1 cellular context compared by ENCODE assay signal in the genomic region with DNA sequence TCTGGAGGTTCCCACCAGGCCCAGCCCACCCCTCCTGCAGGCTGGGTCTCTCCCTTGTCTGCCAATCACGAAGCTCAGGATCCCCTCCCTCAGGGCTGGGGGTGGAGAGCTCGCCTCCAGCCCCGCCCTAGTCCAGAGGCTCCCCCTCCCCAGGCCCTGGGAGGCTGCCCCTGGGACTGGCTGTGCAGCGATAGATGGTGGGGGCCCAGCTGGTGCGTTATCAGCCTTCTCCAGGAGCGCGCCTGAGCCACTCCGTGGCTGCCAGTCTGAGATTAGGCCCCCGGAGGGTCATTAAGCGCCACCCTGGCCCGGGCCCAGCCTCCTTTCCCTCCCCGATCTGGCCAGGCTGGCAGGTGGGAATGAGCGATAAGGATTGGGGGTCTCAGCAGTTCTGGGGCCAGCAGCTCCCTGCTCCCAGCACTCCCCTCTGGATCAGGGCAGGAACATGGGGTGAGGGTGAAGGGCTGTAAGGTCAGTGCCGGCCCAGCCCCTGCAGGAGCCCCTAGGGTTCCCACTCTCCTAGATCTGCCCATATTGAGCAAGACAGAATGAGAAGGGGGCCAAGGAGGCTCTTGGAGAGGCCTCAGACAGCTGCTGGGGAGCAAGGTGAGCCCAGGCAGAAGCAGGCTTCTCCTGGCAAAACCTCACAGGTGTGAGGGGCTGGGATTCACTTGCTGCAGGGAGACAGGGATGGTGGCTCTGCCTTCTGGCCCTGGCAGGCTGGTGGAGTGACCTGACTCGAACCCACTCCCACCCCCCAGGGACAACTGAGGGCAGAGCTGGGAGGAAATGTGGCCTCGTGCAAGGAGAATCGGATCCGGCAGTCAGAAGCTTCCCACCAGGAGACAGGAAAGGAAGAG.
TF ChIP-seq lines count a peak whose summit lies in the region.

No MANE protein-coding gene starts in this region.

TF ChIP-seq in K562, 482 proteins besides CTCF, POLR2A, EP300 and RAD21 (continued from another document and continues in another):
- TF ChIP-seq RNF219 (CRISPR knock-in tag; IDR thresholded peaks at IDR 0.05) (no peak), NONO (IDR thresholded peaks at IDR 0.05; ENCODE audit: low read depth in 2 of 2, low read length in 1 of 2) (peak in 1 of 2 experiments; percentile 98; a peak in 2 of 4 replicates), TCFL5 (CRISPR knock-in tag; conservative IDR thresholded peaks at IDR 0.05) (peak; percentile 84), TEAD4 (IDR thresholded peaks at IDR 0.05; ENCODE audit: low read length) (peak; percentile 100), TEAD4 (CRISPR knock-in tag; IDR thresholded peaks at IDR 0.05; ENCODE audit: borderline replicate concordance) (no peak), SRSF3 (IDR thresholded peaks at IDR 0.05; ENCODE audit: insufficient read depth, low read length) (no peak), RNF2 (IDR thresholded peaks at IDR 0.05) (peak; percentile 98), ZBTB1 (CRISPR knock-in tag; IDR thresholded peaks at IDR 0.05; ENCODE audit: borderline replicate concordance, low read depth) (no peak), DMBX1 (CRISPR knock-in tag; IDR thresholded peaks at IDR 0.05; ENCODE audit: borderline replicate concordance) (peak; percentile 100), ZNF175 (CRISPR knock-in tag; IDR thresholded peaks at IDR 0.05; ENCODE audit: low read depth) (peak; percentile 99), XRCC5 (IDR thresholded peaks at IDR 0.05; ENCODE audit: low read depth, low read length) (0 out of 2 replicates have a peak, but pooled peaks have one; percentile 55), HNRNPUL1 (IDR thresholded peaks at IDR 0.05; ENCODE audit: low read length) (no peak), TSC22D4 (tag; IDR thresholded peaks at IDR 0.05) (no peak), RBM15 (IDR thresholded peaks at IDR 0.05; ENCODE audit: insufficient read depth, low read length) (no peak), ZNF407 (IDR thresholded peaks at IDR 0.05; ENCODE audit: low read depth) (no peak), EP400 (IDR thresholded peaks at IDR 0.05) (peak; percentile 88), ZNF695 (CRISPR knock-in tag; IDR thresholded peaks at IDR 0.05) (peak; percentile 92; the same call in 1 of the 2 replicates), ELF1 (tag; IDR thresholded peaks at IDR 0.05) (no peak; the same call in 1 of the 2 replicates), NFRKB (IDR thresholded peaks at IDR 0.05; ENCODE audit: low read depth) (peak; percentile 90), PRPF4 (IDR thresholded peaks at IDR 0.05; ENCODE audit: insufficient read depth, low read depth, low read length, poor library complexity, severe bottlenecking) (no peak), GABPB1 (CRISPR knock-in tag; IDR thresholded peaks at IDR 0.05) (peak; percentile 69; the same call in 1 of the 2 replicates)
- TF ChIP-seq, protein P1, sequence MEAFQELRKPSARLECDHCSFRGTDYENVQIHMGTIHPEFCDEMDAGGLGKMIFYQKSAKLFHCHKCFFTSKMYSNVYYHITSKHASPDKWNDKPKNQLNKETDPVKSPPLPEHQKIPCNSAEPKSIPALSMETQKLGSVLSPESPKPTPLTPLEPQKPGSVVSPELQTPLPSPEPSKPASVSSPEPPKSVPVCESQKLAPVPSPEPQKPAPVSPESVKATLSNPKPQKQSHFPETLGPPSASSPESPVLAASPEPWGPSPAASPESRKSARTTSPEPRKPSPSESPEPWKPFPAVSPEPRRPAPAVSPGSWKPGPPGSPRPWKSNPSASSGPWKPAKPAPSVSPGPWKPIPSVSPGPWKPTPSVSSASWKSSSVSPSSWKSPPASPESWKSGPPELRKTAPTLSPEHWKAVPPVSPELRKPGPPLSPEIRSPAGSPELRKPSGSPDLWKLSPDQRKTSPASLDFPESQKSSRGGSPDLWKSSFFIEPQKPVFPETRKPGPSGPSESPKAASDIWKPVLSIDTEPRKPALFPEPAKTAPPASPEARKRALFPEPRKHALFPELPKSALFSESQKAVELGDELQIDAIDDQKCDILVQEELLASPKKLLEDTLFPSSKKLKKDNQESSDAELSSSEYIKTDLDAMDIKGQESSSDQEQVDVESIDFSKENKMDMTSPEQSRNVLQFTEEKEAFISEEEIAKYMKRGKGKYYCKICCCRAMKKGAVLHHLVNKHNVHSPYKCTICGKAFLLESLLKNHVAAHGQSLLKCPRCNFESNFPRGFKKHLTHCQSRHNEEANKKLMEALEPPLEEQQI (IDR thresholded peaks at IDR 0.05): peak; percentile 100
- TF ChIP-seq, protein P2, sequence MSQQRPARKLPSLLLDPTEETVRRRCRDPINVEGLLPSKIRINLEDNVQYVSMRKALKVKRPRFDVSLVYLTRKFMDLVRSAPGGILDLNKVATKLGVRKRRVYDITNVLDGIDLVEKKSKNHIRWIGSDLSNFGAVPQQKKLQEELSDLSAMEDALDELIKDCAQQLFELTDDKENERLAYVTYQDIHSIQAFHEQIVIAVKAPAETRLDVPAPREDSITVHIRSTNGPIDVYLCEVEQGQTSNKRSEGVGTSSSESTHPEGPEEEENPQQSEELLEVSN (IDR thresholded peaks at IDR 0.05; ENCODE audit: borderline replicate concordance in 1 of 2, extremely low read depth in 1 of 2, insufficient read depth in 1 of 2, insufficient read length in 1 of 2, low read depth in 1 of 2, low read length in 1 of 2, poor library complexity in 1 of 2, severe bottlenecking in 1 of 2): peak in 1 of 2 experiments; percentile 12
- TF ChIP-seq, protein P3, sequence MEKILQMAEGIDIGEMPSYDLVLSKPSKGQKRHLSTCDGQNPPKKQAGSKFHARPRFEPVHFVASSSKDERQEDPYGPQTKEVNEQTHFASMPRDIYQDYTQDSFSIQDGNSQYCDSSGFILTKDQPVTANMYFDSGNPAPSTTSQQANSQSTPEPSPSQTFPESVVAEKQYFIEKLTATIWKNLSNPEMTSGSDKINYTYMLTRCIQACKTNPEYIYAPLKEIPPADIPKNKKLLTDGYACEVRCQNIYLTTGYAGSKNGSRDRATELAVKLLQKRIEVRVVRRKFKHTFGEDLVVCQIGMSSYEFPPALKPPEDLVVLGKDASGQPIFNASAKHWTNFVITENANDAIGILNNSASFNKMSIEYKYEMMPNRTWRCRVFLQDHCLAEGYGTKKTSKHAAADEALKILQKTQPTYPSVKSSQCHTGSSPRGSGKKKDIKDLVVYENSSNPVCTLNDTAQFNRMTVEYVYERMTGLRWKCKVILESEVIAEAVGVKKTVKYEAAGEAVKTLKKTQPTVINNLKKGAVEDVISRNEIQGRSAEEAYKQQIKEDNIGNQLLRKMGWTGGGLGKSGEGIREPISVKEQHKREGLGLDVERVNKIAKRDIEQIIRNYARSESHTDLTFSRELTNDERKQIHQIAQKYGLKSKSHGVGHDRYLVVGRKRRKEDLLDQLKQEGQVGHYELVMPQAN (IDR thresholded peaks at IDR 0.05; ENCODE audit: borderline replicate concordance): no peak
- TF ChIP-seq, protein P4, sequence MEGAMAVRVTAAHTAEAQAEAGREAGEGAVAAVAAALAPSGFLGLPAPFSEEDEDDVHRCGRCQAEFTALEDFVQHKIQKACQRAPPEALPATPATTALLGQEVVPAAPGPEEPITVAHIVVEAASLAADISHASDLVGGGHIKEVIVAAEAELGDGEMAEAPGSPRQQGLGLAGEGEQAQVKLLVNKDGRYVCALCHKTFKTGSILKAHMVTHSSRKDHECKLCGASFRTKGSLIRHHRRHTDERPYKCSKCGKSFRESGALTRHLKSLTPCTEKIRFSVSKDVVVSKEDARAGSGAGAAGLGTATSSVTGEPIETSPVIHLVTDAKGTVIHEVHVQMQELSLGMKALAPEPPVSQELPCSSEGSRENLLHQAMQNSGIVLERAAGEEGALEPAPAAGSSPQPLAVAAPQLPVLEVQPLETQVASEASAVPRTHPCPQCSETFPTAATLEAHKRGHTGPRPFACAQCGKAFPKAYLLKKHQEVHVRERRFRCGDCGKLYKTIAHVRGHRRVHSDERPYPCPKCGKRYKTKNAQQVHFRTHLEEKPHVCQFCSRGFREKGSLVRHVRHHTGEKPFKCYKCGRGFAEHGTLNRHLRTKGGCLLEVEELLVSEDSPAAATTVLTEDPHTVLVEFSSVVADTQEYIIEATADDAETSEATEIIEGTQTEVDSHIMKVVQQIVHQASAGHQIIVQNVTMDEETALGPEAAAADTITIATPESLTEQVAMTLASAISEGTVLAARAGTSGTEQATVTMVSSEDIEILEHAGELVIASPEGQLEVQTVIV (CRISPR knock-in tag; IDR thresholded peaks at IDR 0.05; ENCODE audit: borderline replicate concordance): no peak
- TF ChIP-seq, protein P5, sequence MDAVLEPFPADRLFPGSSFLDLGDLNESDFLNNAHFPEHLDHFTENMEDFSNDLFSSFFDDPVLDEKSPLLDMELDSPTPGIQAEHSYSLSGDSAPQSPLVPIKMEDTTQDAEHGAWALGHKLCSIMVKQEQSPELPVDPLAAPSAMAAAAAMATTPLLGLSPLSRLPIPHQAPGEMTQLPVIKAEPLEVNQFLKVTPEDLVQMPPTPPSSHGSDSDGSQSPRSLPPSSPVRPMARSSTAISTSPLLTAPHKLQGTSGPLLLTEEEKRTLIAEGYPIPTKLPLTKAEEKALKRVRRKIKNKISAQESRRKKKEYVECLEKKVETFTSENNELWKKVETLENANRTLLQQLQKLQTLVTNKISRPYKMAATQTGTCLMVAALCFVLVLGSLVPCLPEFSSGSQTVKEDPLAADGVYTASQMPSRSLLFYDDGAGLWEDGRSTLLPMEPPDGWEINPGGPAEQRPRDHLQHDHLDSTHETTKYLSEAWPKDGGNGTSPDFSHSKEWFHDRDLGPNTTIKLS (IDR thresholded peaks at IDR 0.05; ENCODE audit: borderline replicate concordance, low read depth): peak; percentile 44
- TF ChIP-seq, protein P6, sequence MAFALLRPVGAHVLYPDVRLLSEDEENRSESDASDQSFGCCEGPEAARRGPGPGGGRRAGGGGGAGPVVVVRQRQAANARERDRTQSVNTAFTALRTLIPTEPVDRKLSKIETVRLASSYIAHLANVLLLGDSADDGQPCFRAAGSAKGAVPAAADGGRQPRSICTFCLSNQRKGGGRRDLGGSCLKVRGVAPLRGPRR (CRISPR knock-in tag; IDR thresholded peaks at IDR 0.05): peak; percentile 81; the same call in 1 of the 2 replicates
